In the genomic region with DNA sequence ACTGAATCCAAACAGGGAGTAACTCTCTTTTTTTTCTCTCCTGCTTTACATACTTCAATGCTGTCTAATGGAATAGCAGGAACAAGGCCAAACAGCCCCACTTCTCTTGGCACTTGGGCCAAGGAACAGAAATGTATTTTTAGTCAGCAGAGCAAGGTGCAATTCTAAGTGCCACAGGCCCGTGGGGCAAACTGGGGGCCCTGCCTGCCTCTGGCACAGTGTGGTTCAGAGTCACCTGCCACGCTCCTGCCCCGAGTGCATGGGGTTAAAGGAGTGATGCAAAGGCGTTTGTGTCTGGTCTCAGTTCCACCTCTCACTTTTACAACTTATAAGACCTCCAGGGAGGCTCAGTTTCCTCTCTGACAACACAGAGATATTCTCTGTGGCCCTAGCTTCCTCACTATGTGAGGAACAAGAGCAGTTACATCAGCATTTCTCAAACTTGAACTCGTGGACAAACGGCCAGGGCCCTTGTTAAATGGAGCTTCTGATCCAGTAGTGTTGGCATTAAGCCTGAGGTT, we compare ENCODE assay signal across 1 cellular context.
TF ChIP-seq lines count a peak whose summit lies in the region.

No MANE protein-coding gene starts in this region.

TF ChIP-seq in IMR-90, 13 proteins besides CTCF, POLR2A, EP300 and RAD21 (continued from another document):
- TF ChIP-seq, protein P1, sequence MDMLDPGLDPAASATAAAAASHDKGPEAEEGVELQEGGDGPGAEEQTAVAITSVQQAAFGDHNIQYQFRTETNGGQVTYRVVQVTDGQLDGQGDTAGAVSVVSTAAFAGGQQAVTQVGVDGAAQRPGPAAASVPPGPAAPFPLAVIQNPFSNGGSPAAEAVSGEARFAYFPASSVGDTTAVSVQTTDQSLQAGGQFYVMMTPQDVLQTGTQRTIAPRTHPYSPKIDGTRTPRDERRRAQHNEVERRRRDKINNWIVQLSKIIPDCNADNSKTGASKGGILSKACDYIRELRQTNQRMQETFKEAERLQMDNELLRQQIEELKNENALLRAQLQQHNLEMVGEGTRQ (IDR thresholded peaks at IDR 0.05; ENCODE audit: low read depth, low read length), result no peak
- no peak for TF ChIP-seq FOS (IDR thresholded peaks at IDR 0.05; ENCODE audit: low read depth, low read length)
